Comparison of ENCODE assay signal across 26 cellular contexts in the genomic region with DNA sequence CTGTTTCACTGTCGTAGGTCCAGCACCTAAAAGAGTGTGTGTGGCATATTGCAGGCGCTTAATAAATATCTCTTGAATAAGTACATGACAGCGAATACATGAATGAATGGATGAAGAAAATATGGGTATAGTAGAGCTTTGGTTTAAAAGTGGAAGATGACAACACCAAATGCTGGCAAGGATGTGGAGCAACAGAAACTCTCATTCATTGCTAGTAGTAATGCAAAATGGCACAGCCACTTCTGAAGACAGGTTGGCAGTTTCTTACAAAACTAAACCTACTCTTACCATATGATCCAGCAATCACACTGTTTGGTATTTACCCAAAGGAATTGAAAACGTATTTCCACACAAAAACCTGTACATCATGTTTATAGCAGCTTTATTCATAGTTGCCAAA.
"Had no signal": no experiment of that assay in that cellular context is flagged by ENCODE, and none has a peak within 500 bp of the region (broad histone marks: within the 10 kb centered on the region; RNA-seq: fewer than 3 reads in every experiment).

No MANE protein-coding gene starts in this region.

- H3K79me2 ChIP-seq: hepatocyte had no signal

- H3K9ac ChIP-seq: neural progenitor cell had no signal

- H3K4me1 Mint-ChIP-seq: mesothelial cell of epicardium, natural killer cell, nephron progenitor cell, neural progenitor cell had no signal

- H3K36me3 ChIP-seq: left ventricle myocardium inferior, neural progenitor cell, ovary, right atrium auricular region, suprapubic skin, thoracic aorta, tibial artery, upper lobe of right lung had no signal

- DNase-seq: islet precursor cell; left ventricle myocardium inferior; mesendoderm; naive B cell; natural killer cell; nephron progenitor cell; ovary; stimulated activated CD4-positive, alpha-beta T cell treated with anti-CD3 and anti-CD28 coated beads, Interleukin-12 subunit alpha, Interleukin-12 subunit beta, amount 100 ng/mL, for 4 hours; stimulated activated CD4-positive, alpha-beta T cell treated with anti-CD3 and anti-CD28 coated beads, Interleukin-15, amount 100 ng/mL, for 24 hours; stimulated activated CD4-positive, alpha-beta T cell treated with anti-CD3 and anti-CD28 coated beads, Interleukin-2, amount 100 ng/mL, for 24 hours; stimulated activated CD4-positive, alpha-beta T cell treated with anti-CD3 and anti-CD28 coated beads, Interleukin-4, amount 100 ng/mL, for 1 hour; stimulated activated naive CD4-positive, alpha-beta T cell; tibial artery; trophoblast cell; upper lobe of right lung had no signal

- H3K9me3 Mint-ChIP-seq: mesothelial cell of epicardium; naive B cell; natural killer cell; nephron progenitor cell; neural progenitor cell; stimulated activated naive CD8-positive, alpha-beta T cell treated with anti-CD3 and anti-CD28 coated beads, Interleukin-15, Interleukin-2, amounts not matched to agents 100 ng/mL and 50 ng/mL, for 24 hours had no signal

- H2AFZ ChIP-seq: hepatocyte, neural progenitor cell had no signal

- H3K4me3 Mint-ChIP-seq: mesothelial cell of epicardium; naive B cell; natural killer cell; nephron progenitor cell; neural progenitor cell; stimulated activated naive CD8-positive, alpha-beta T cell treated with anti-CD3 and anti-CD28 coated beads, Interleukin-15, Interleukin-2, amounts not matched to agents 100 ng/mL and 50 ng/mL, for 24 hours had no signal

- H3K9me3 ChIP-seq: left ventricle myocardium inferior, ovary, right atrium auricular region, suprapubic skin, thoracic aorta, tibial artery, upper lobe of right lung had no signal

- H3K4me2 ChIP-seq: hepatocyte, neural progenitor cell had no signal

- ATAC-seq: natural killer cell, sciatic nerve, upper lobe of right lung had no signal

- H3K27ac Mint-ChIP-seq: mesothelial cell of epicardium; natural killer cell; nephron progenitor cell; neural progenitor cell; progenitor cell of endocrine pancreas; stimulated activated naive CD8-positive, alpha-beta T cell treated with anti-CD3 and anti-CD28 coated beads, Interleukin-15, Interleukin-2, amounts not matched to agents 100 ng/mL and 50 ng/mL, for 24 hours had no signal

- H3K27me3 Mint-ChIP-seq: naive B cell; stimulated activated naive CD8-positive, alpha-beta T cell treated with anti-CD3 and anti-CD28 coated beads, Interleukin-15, Interleukin-2, amounts not matched to agents 100 ng/mL and 50 ng/mL, for 24 hours had no signal

- H3K27ac ChIP-seq: hepatocyte, left ventricle myocardium inferior, neural progenitor cell, ovary, right atrium auricular region, skin epidermis, suprapubic skin, thoracic aorta, tibial artery, upper lobe of right lung had no signal

- H3K4me3 ChIP-seq: hepatocyte, left ventricle myocardium inferior, lung, neural progenitor cell, ovary, right atrium auricular region, skin epidermis, suprapubic skin, thoracic aorta, tibial artery, upper lobe of right lung had no signal

- H3K27me3 ChIP-seq: hepatocyte, neural progenitor cell, ovary, right atrium auricular region, suprapubic skin, upper lobe of right lung had no signal

- H3K4me1 ChIP-seq: left ventricle myocardium inferior, neural progenitor cell, right atrium auricular region, suprapubic skin, tibial artery, upper lobe of right lung had no signal
